In the genomic region with DNA sequence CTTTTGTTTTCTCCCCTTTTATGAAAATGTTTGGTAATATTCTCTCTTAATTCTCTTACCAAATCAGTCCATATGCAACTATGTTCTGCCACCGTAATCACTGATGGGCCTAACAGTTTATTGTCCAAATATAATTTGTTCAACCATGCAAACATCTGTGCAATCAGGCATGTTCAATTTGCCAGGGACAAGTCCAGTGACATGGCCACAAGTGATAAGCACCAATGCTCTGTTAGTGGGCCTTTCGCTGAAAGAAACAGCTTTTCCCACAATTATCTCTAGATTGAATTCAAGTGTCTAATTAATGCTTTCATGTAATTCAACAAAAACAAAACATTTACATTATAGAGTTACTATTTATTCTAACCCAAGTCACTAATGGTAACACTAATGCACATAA, we compare ENCODE assay signal across 6 cellular contexts.
"Had no signal": no experiment of that assay in that cellular context is flagged by ENCODE, and none has a peak within 500 bp of the region (broad histone marks: within the 10 kb centered on the region; RNA-seq: fewer than 3 reads in every experiment).

No MANE protein-coding gene starts in this region.

- FAIRE-seq: HTR-8/SVneo had no signal

- H3K27ac ChIP-seq: GM23248 had no signal

- H3K27ac Mint-ChIP-seq: H9 had no signal

- H3K9ac ChIP-seq: GM23248 had no signal

- H3K4me3 ChIP-seq: GM23248 had no signal

- H3K4me3 Mint-ChIP-seq: H9 had no signal

- DNase-seq: GM23248, GOT3, H9, HCEC 1CT, IMR-90 had no signal
